ENCODE assay signal across 26 cellular contexts in the genomic region with DNA sequence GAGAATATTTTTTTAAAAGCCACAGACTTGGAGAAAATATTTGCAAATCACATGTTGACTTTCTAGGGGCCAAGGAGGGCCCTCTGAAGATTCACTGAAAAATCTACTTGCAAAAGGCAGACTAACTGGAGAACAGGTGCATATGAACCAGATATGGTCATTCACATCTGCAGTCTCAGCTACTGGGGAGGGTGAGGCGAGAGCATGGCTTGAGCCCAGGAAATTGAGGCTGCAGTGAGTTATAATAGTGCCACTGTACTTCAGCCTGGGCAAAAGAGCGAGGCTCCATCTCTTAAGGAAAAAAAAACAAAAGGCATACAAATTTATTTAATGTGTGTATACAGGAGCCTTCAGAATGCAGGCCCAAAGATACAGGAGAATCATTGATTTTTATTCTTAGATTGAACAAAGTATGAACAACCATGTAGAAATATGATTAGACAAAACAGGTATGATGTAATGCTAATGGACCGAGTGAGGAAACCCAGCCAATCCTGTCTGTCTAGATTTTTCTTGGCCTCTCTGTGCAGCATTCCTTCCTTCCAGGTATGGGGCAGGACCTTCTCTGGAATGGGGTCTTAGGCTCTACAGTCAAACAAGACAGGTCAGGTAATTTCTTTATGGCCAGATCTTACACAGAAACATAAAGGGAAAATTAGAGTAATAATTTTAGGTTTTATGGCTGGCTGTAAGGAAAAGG. TPM values are rescaled to one million over a fixed set of nuclear protein-coding genes. Genes with fewer than 3 reads are reported as not detected.
"Had no signal": no experiment of that assay in that cellular context is flagged by ENCODE, and none has a peak within 500 bp of the region (broad histone marks: within the 10 kb centered on the region; RNA-seq: fewer than 3 reads in every experiment).

No MANE protein-coding gene starts in this region.

- H3K4me3 Mint-ChIP-seq: dendritic cell treated with granulocyte-macrophage colony-stimulating factor and Interleukin-4, amounts not matched to agents 40 ng/mL and 50 ng/mL, for 4 days; naive thymus-derived CD4-positive, alpha-beta T cell; nephron progenitor cell; stimulated activated naive B cell treated with anti-CD40 and anti-IgM and Interleukin-4, amounts not matched to agents 10 μg/mL and 1 μg/mL and 100 μg/mL, for 72 hours had no signal

- H3K4me1 ChIP-seq: psoas muscle, right lobe of liver, spleen, stomach, transverse colon, vagina had no signal

- H3K27me3 Mint-ChIP-seq: dendritic cell treated with granulocyte-macrophage colony-stimulating factor and Interleukin-4, amounts not matched to agents 40 ng/mL and 50 ng/mL, for 4 days; stimulated activated naive B cell treated with anti-CD40 and anti-IgM and Interleukin-4, amounts not matched to agents 10 μg/mL and 1 μg/mL and 100 μg/mL, for 72 hours had no signal

- ATAC-seq: naive thymus-derived CD4-positive, alpha-beta T cell; psoas muscle; right lobe of liver; stimulated activated naive B cell treated with anti-CD40 and anti-IgM and Interleukin-4, amounts not matched to agents 10 μg/mL and 1 μg/mL and 100 μg/mL, for 72 hours had no signal

- H3K4me3 ChIP-seq: psoas muscle, right lobe of liver, spleen, stomach, thoracic aorta, transverse colon, vagina had no signal

- DNase-seq: foreskin melanocyte; head of caudate nucleus; hippocampal formation; kidney glomerular epithelial cell; mesendoderm; naive thymus-derived CD4-positive, alpha-beta T cell; nephron progenitor cell; psoas muscle; retina; right lobe of liver; spleen; stimulated activated CD4-positive, alpha-beta T cell treated with anti-CD3 and anti-CD28 coated beads, Interleukin-15, amount 100 ng/mL, for 24 hours; stimulated activated CD4-positive, alpha-beta T cell treated with anti-CD3 and anti-CD28 coated beads, Interleukin-1b, Interleukin-23, amount 100 ng/mL, for 48 hours; stimulated activated CD4-positive, alpha-beta T cell treated with anti-CD3 and anti-CD28 coated beads, Interleukin-4, amount 100 ng/mL, for 4 hours; stimulated activated naive B cell treated with anti-CD40 and anti-IgM and Interleukin-4, amounts not matched to agents 10 μg/mL and 1 μg/mL and 100 μg/mL, for 72 hours; stomach; substantia nigra; transverse colon had no signal

- H3K4me1 Mint-ChIP-seq: naive thymus-derived CD4-positive, alpha-beta T cell; nephron progenitor cell; stimulated activated naive B cell treated with anti-CD40 and anti-IgM and Interleukin-4, amounts not matched to agents 10 μg/mL and 1 μg/mL and 100 μg/mL, for 72 hours had no signal

- H3K36me3 ChIP-seq: neutrophil, right lobe of liver, spleen, stomach, thoracic aorta, transverse colon, vagina had no signal

- H3K27me3 ChIP-seq: neutrophil, right lobe of liver, spleen, stomach, transverse colon, vagina had no signal

- H3K36me3 Mint-ChIP-seq: stimulated activated naive B cell treated with anti-CD40 and anti-IgM and Interleukin-4, amounts not matched to agents 10 μg/mL and 1 μg/mL and 100 μg/mL, for 72 hours had no signal

- H3K27ac ChIP-seq: neutrophil, psoas muscle, right lobe of liver, spleen, stomach, thoracic aorta, transverse colon, vagina had no signal

- H3K9me3 ChIP-seq: neutrophil, psoas muscle, right lobe of liver, spleen, stomach, thoracic aorta, transverse colon, vagina had no signal

- H3K27ac Mint-ChIP-seq: dendritic cell treated with granulocyte-macrophage colony-stimulating factor and Interleukin-4, amounts not matched to agents 40 ng/mL and 50 ng/mL, for 4 days; naive thymus-derived CD4-positive, alpha-beta T cell; nephron progenitor cell; stimulated activated naive B cell treated with anti-CD40 and anti-IgM and Interleukin-4, amounts not matched to agents 10 μg/mL and 1 μg/mL and 100 μg/mL, for 72 hours had no signal

RNA-seq across cellular contexts. Expression of a gene that starts 15.3 kb away (rescaled TPM):
- total RNA-seq: lung microvascular endothelial cell; mononuclear cell; naive thymus-derived CD4-positive, alpha-beta T cell; osteoblast; right lobe of liver had no signal
- polyA plus RNA-seq: liver; naive thymus-derived CD4-positive, alpha-beta T cell had no signal
